Comparison of ENCODE assay signal across 1 cellular context in the genomic region with DNA sequence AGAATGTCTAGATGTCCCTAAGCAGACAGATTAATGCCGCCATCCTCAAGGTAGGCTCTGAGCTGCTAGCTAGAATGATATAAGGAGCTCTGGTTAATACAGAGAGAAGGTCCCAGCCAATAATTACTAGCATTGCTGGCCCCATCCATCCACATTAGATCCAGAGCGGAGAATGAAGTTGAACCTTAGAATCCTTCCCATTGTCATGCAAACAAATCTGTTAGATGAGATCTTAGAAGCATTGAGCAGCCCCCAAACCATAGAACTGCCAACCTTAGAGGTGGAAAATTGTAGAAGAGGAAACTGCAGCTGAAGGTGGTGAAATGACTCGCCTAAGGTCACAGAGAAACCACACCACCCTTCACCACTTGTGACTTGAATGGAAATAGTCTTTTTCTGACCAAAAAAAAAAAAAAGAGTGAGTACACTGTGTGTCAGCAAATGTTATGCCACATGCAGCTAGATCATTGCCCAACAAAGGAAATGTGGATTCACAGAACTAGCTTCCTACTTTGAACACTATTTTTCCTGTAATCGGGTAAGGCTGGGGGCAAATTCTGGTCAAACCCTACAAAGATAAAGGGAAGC.
TF ChIP-seq lines count a peak whose summit lies in the region.

No MANE protein-coding gene starts in this region.

TF ChIP-seq in GM12878, 131 proteins besides CTCF, POLR2A, EP300 and RAD21 (continued from another document):
- no peak for TF ChIP-seq CUX1 (IDR thresholded peaks at IDR 0.05; ENCODE audit: insufficient replicate concordance, low read depth, low read length)
